Comparison of ENCODE assay signal across 20 cellular contexts in the genomic region with DNA sequence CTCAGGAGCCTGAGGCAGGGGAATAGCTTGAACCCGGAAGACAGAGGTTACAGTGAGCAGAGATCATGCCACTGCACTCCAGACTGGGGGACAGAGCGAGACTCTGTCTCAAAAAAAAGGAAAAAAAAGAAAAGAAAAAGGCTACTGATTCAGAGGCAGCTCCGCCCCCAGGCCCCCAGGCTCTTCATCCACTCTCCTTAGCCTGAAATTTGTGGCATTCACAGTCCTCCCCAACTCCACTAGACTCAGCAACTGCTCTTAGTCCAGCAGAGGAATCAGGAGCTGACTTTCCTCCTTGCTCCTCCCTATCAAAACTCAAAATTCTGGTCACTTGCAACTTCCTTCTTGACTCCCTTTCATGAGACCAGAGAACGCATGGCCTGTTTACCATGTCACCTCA. TPM values are rescaled to one million over a fixed set of nuclear protein-coding genes. Genes with fewer than 3 reads are reported as not detected.
"Had no signal": no experiment of that assay in that cellular context is flagged by ENCODE, and none has a peak within 500 bp of the region (broad histone marks: within the 10 kb centered on the region; RNA-seq: fewer than 3 reads in every experiment).

No MANE protein-coding gene starts in this region.

- DNase-seq: activated CD4-positive, alpha-beta T cell treated with anti-CD3 and anti-CD28 coated beads, Interleukin-2, amount 50 U/mL, for 4 hours; activated gamma-delta T cell; activated T-cell treated with anti-CD3 and anti-CD28 coated beads, Interleukin-2, amount 50 U/mL, for 4 hours; hippocampal formation; left ventricle myocardium inferior; stimulated activated CD4-positive, alpha-beta T cell treated with anti-CD3 and anti-CD28 coated beads, Interleukin-2, amount 100 ng/mL, for 24 hours; tibial artery; uterus had no signal

- H3K27me3 Mint-ChIP-seq: activated naive CD8-positive, alpha-beta T cell; central memory CD8-positive, alpha-beta T cell; memory B cell had no signal

- H3K36me3 ChIP-seq: esophagus muscularis mucosa, left ventricle myocardium inferior, tibial artery, uterus had no signal

- H3K27ac Mint-ChIP-seq: activated naive CD8-positive, alpha-beta T cell; memory B cell; nephron had no signal

- H3K4me3 ChIP-seq: coronary artery, esophagus muscularis mucosa, left ventricle myocardium inferior, tibial artery, uterus had no signal

- H3K4me1 ChIP-seq: esophagus muscularis mucosa, left ventricle myocardium inferior, tibial artery, uterus had no signal

- H3K4me1 Mint-ChIP-seq: nephron had no signal

- H3K27me3 ChIP-seq: uterus had no signal

- H3K27ac ChIP-seq: coronary artery, esophagus muscularis mucosa, left ventricle myocardium inferior, tibial artery, uterus had no signal

- H3K4me3 Mint-ChIP-seq: activated naive CD8-positive, alpha-beta T cell; activated T-cell treated with anti-CD3 and anti-CD28 coated beads, Interleukin-2, amount 50 U/mL, for 4 hours; brain; central memory CD8-positive, alpha-beta T cell; memory B cell; nephron had no signal

- H3K36me3 Mint-ChIP-seq: activated naive CD8-positive, alpha-beta T cell; brain; memory B cell; stimulated activated effector memory CD8-positive, alpha-beta T cell treated with anti-CD3 and anti-CD28 coated beads, Interleukin-12 subunit alpha, Interleukin-12 subunit beta, amount 100 ng/mL, for 72 hours had no signal

- ATAC-seq: activated CD4-positive, CD25-positive, alpha-beta regulatory T cell treated with anti-CD3 and anti-CD28 coated beads, Interleukin-2, amount 50 U/mL, for 24 hours; activated T-cell treated with anti-CD3 and anti-CD28 coated beads, Interleukin-2, amount 50 U/mL, for 4 hours; sciatic nerve; stimulated activated effector memory CD8-positive, alpha-beta T cell treated with anti-CD3 and anti-CD28 coated beads, Interleukin-12 subunit alpha, Interleukin-12 subunit beta, amount 100 ng/mL, for 72 hours had no signal

- H3K9me3 Mint-ChIP-seq: activated T-cell treated with anti-CD3 and anti-CD28 coated beads, Interleukin-2, amount 50 U/mL, for 4 hours; central memory CD8-positive, alpha-beta T cell; memory B cell; nephron; stimulated activated effector memory CD8-positive, alpha-beta T cell treated with anti-CD3 and anti-CD28 coated beads, Interleukin-12 subunit alpha, Interleukin-12 subunit beta, amount 100 ng/mL, for 72 hours had no signal

- H3K9me3 ChIP-seq: esophagus muscularis mucosa, left ventricle myocardium inferior, tibial artery, uterus had no signal

RNA-seq across cellular contexts. Expression of a gene that starts 27.0 kb away (rescaled TPM):
- total RNA-seq: esophagus muscularis mucosa, fibroblast of villous mesenchyme, kidney epithelial cell, uterus had no signal
